ENCODE assay signal across 17 cellular contexts in genomic region chr16:3982216-3982615, GRCh38.
"Had no signal": no experiment of that assay in that cellular context is flagged by ENCODE, and none has a peak within 500 bp of the region (broad histone marks: within the 10 kb centered on the region; RNA-seq: fewer than 3 reads in every experiment).

No MANE protein-coding gene starts in this region.

- H3K27me3 ChIP-seq: brain microvascular endothelial cell, Peyer's patch had no signal

- H3K4me3 ChIP-seq: Peyer's patch had no signal

- H3K9me3 ChIP-seq: Peyer's patch had no signal

- DNase-seq: activated CD8-positive, alpha-beta memory T cell treated with anti-CD3 and anti-CD28 coated beads, Interleukin-2, amount 50 U/mL, for 4 hours; activated naive CD4-positive, alpha-beta T cell treated with anti-CD3 and anti-CD28 coated beads for 36 hours; activated T-cell treated with anti-CD3 and anti-CD28 coated beads for 4 hours; activated T-cell treated with anti-CD3 and anti-CD28 coated beads, Interleukin-2, amount 50 U/mL, for 4 hours; KG1; NCI-H146; NCI-H187; NCI-H2171; NCI-H510A; PC-3 had no signal

- H3K27ac ChIP-seq: brain microvascular endothelial cell, Peyer's patch had no signal

- H3K4me3 Mint-ChIP-seq: activated CD4-positive, alpha-beta T cell treated with anti-CD3 and anti-CD28 coated beads, Interleukin-2, amount 10 ng/mL, durations not matched to agents 24 days and 14 days; activated naive CD4-positive, alpha-beta T cell treated with anti-CD3 and anti-CD28 coated beads for 36 hours; activated T-cell treated with anti-CD3 and anti-CD28 coated beads, Interleukin-2, amount 50 U/mL, for 4 hours; activated T-helper 1 cell treated with anti-CD3 and anti-CD28 coated beads, Interleukin-12 subunit alpha, Interleukin-12 subunit beta, Interleukin-2, Interleukin-4 antibody, amounts not matched to agents 30 ng/mL and 10 ng/mL and 1 ng/mL, durations not matched to agents 14 hours and 24 hours and 36 hours; central memory CD8-positive, alpha-beta T cell; T-helper 2 cell treated with Interferon-gamma antibody and Interleukin-4, amounts not matched to agents 5 μg/mL and 100 μg/mL, for 36 hours had no signal

- H3K27me3 Mint-ChIP-seq: activated CD4-positive, alpha-beta T cell treated with anti-CD3 and anti-CD28 coated beads, Interleukin-2, amount 10 ng/mL, durations not matched to agents 24 days and 14 days; central memory CD8-positive, alpha-beta T cell had no signal

- H3K9me3 Mint-ChIP-seq: activated CD4-positive, alpha-beta T cell treated with anti-CD3 and anti-CD28 coated beads, Interleukin-2, amount 10 ng/mL, durations not matched to agents 24 days and 14 days; activated naive CD4-positive, alpha-beta T cell treated with anti-CD3 and anti-CD28 coated beads for 36 hours; activated naive CD4-positive, alpha-beta T cell treated with anti-CD3 and anti-CD28 coated beads, Interleukin-2, amount 50 U/mL, for 72 hours; activated T-cell treated with anti-CD3 and anti-CD28 coated beads, Interleukin-2, amount 50 U/mL, for 4 hours; activated T-helper 1 cell treated with anti-CD3 and anti-CD28 coated beads, Interleukin-12 subunit alpha, Interleukin-12 subunit beta, Interleukin-2, Interleukin-4 antibody, amounts not matched to agents 30 ng/mL and 10 ng/mL and 1 ng/mL, durations not matched to agents 14 hours and 24 hours and 36 hours; central memory CD8-positive, alpha-beta T cell; T-helper 2 cell treated with Interferon-gamma antibody and Interleukin-4, amounts not matched to agents 5 μg/mL and 100 μg/mL, for 36 hours had no signal

- H3K27ac Mint-ChIP-seq: activated CD4-positive, alpha-beta T cell treated with anti-CD3 and anti-CD28 coated beads, Interleukin-2, amount 10 ng/mL, durations not matched to agents 24 days and 14 days; activated naive CD4-positive, alpha-beta T cell treated with anti-CD3 and anti-CD28 coated beads for 36 hours; activated T-helper 1 cell treated with anti-CD3 and anti-CD28 coated beads, Interleukin-12 subunit alpha, Interleukin-12 subunit beta, Interleukin-2, Interleukin-4 antibody, amounts not matched to agents 30 ng/mL and 10 ng/mL and 1 ng/mL, durations not matched to agents 14 hours and 24 hours and 36 hours had no signal

- H3K36me3 ChIP-seq: brain microvascular endothelial cell had no signal
